In the genomic region with DNA sequence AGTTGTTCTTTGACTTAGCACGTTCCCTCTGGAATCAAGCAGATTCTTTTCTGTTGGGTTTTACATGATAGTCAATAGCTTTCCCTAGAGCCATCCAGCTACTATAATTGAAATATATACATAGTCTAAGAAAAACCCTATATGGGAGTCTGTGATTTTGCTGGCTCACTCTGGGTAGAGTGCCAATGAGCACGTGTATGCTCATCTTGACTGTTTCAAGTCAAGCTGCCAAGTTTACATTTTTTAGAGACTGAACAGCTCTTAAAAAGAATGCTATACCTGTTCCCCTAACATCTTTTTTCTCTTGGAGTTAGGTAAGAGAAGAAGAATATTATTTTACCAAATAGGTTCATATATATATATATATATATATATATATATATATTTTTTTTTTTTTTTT, we compare ENCODE assay signal across 16 cellular contexts.
DNase-seq lines count a peak whose midpoint lies in the region; ATAC-seq and TF ChIP-seq lines count a peak whose summit lies in the region.
"Had no signal": no experiment of that assay in that cellular context is flagged by ENCODE, and none has a peak within 500 bp of the region (broad histone marks: within the 10 kb centered on the region; RNA-seq: fewer than 3 reads in every experiment).

No MANE protein-coding gene starts in this region.

- H3K79me2 ChIP-seq in GM23248 (ENCODE audit: insufficient read depth) = no peaks in the 10 kb centered on the region
- no peaks in the 10 kb centered on the region for H3K79me2 ChIP-seq in PC-3 (ENCODE audit: low read length)

- H3K27ac ChIP-seq in GM23248 = no peak overlapping the region
- H3K27ac ChIP-seq in PC-3 (ENCODE audit: low read length) = no peak overlapping the region
- peak overlapping the region in 3 of 4 donors; percentile 14 to 72 (median 61) for H3K27ac ChIP-seq in sigmoid colon
- H3K27ac ChIP-seq: 22Rv1, A549, C4-2B had no signal

- in situ Hi-C loops in GM23248 (cut with MboI) = no loop called here
- in situ Hi-C loops in GM13976 (cut with MboI; ENCODE audit: low sequenced_read_pairs, unreplicated experiment) = no loop called here

- DNase-seq in GM23248 (peak; percentile 15), PC-3 (peak; percentile 71), fibroblast of peridontal ligament (ENCODE audit: extremely low read depth) (peak; percentile 12), sigmoid colon (no peak), CD1c-positive myeloid dendritic cell (ENCODE audit: extremely low spot score) (no peak), GM13976 (ENCODE audit: low spot score) (no peak), NCI-H1436 (lab: John Stamatoyannopoulos, UW) (no peak)
- DNase-seq: AML-193; CD4-positive, alpha-beta memory T cell; DMS153; DMS79; GDM1 had no signal

- ATAC-seq in PC-3 = no peak
- ATAC-seq: A549 had no signal

- WGBS in GM23248 (ENCODE audit: low coverage in 1 of 2, low lambda C conversion rate in 2 of 2, missing lambda C conversion rate in 2 of 2), 2 experiments = 54 to 59% methylated on average over 2 of the region's 2 CpGs
- 82 to 83% methylated on average over 2 of the region's 2 CpGs for WGBS in sigmoid colon, 2 donors

- H4K20me1 ChIP-seq in GM23248 (ENCODE audit: insufficient read depth) = no peaks in the 10 kb centered on the region
- no peaks in the 10 kb centered on the region for H4K20me1 ChIP-seq in PC-3 (ENCODE audit: low read length)

- no peaks in the 10 kb centered on the region for H3K27me3 ChIP-seq in GM23248 (replicated peaks; ENCODE audit: insufficient read depth)
- no peaks in the 10 kb centered on the region for H3K27me3 ChIP-seq in PC-3 (ENCODE audit: low read length)
- no peaks in the 10 kb centered on the region for H3K27me3 ChIP-seq in sigmoid colon

- no peak overlapping the region for H2AFZ ChIP-seq in GM23248
- H2AFZ ChIP-seq in PC-3 (ENCODE audit: low read length) = no peak overlapping the region

- intact Hi-C loops in PC-3 (cut with micrococcal nuclease) = loop anchor here (10.0 kb wide), 1 partner anchor 347 kb away; no protein-coding TSS in a partner anchor
- intact Hi-C loops in sigmoid colon (cut with DNase I) = no loop called here

- H3K9me3 ChIP-seq in GM23248 (ENCODE audit: low read depth) (no peaks in the 10 kb centered on the region), PC-3 (ENCODE audit: low read length) (no peaks in the 10 kb centered on the region), sigmoid colon (no peaks in the 10 kb centered on the region)
- H3K9me3 ChIP-seq: A549, HAP-1 had no signal

- peak in 2 of 4 donors; percentile 11 to 52 for TF ChIP-seq EP300 in sigmoid colon (IDR thresholded peaks at IDR 0.05)

- TF ChIP-seq CTCF in PC-3 (conservative IDR thresholded peaks at IDR 0.05; ENCODE audit: low read depth, low read length) = no peak
- no peak for TF ChIP-seq CTCF in sigmoid colon (IDR thresholded peaks at IDR 0.05)
- TF ChIP-seq CTCF in GM13976 (IDR thresholded peaks at IDR 0.05; ENCODE audit: borderline replicate concordance, control extremely low read depth, extremely low read depth, insufficient read depth, missing control alignments) = no peak

- no peaks in the 10 kb centered on the region for H3K36me3 ChIP-seq in GM23248 (ENCODE audit: low read depth)
- H3K36me3 ChIP-seq in PC-3 (ENCODE audit: low read depth, low read length) = no peaks in the 10 kb centered on the region
- H3K36me3 ChIP-seq in sigmoid colon = no peaks in the 10 kb centered on the region
- H3K36me3 ChIP-seq: HAP-1 had no signal

- CTCF ChIA-PET in PC-3 (lab: Charles Lee) = interaction anchor here (0.6 kb wide), 1 partner anchor 193 kb away, joined by 6 read pairs; no protein-coding TSS in a partner anchor

- POLR2A ChIA-PET in PC-3 (lab: Charles Lee; ENCODE audit: unreplicated experiment) = no interaction called here

- no peak for TF ChIP-seq POLR2A in sigmoid colon (IDR thresholded peaks at IDR 0.05)

- no peak overlapping the region for H3K9ac ChIP-seq in GM23248
- H3K9ac ChIP-seq in PC-3 (ENCODE audit: low read length) = no peak overlapping the region

- H3K4me3 ChIP-seq in GM23248 (no peak overlapping the region), PC-3 (ENCODE audit: low read length) (no peak overlapping the region), sigmoid colon (no peak overlapping the region)
- H3K4me3 ChIP-seq: A549, HAP-1 had no signal

- H3F3A ChIP-seq in GM23248 (ENCODE audit: insufficient read depth) = no peaks in the 10 kb centered on the region
- peaks cover 7% of the 10 kb centered on the region for H3F3A ChIP-seq in PC-3 (ENCODE audit: low read length, unreplicated experiment)

- no peaks in the 10 kb centered on the region for H3K9me2 ChIP-seq in GM23248 (ENCODE audit: insufficient read depth)
- H3K9me2 ChIP-seq in PC-3 (replicated peaks; ENCODE audit: low read length) = no peaks in the 10 kb centered on the region

- H3K4me2 ChIP-seq in GM23248 (ENCODE audit: unreplicated experiment) = no peak overlapping the region
- no peak overlapping the region for H3K4me2 ChIP-seq in PC-3 (ENCODE audit: low read length)
- H3K4me2 ChIP-seq: A549 had no signal

- H3K4me1 ChIP-seq in GM23248 (ENCODE audit: insufficient read depth) = peaks cover 12% of the 10 kb centered on the region; the same call in 1 of the 2 replicates
- H3K4me1 ChIP-seq in PC-3 (ENCODE audit: insufficient read depth, low read length) = peaks cover 62% of the 10 kb centered on the region
- H3K4me1 ChIP-seq in sigmoid colon = peaks cover 0 to 25% (median 11%) of the 10 kb centered on the region in 4 donors

- no TSS peak for BruUV-seq in PC-3 (replicated peaks; lab: Mats Ljungman, UMichigan)

Comparison
In these comparisons a context has a peak if more than half of its experiments do, and no peak if none do; other contexts are left out.
1. DNase-seq: peak in GM23248 (single experiment), PC-3 (single experiment) and fibroblast of peridontal ligament (single experiment); none in sigmoid colon (single experiment), CD1c-positive myeloid dendritic cell (single experiment), GM13976 (single experiment) and NCI-H1436 (single experiment).
2. H3K27ac ChIP-seq: peak in sigmoid colon (3 of 4); none in GM23248 (single experiment) and PC-3 (single experiment).